Comparison of ENCODE assay signal across 1 cellular context in genomic region chr13:33642374-33643065, GRCh38.
TF ChIP-seq lines count a peak whose summit lies in the region.

No MANE protein-coding gene starts in this region.

TF ChIP-seq in HepG2, 621 proteins besides CTCF, POLR2A, EP300 and RAD21 (continued from another document and continues in another):
- TF ChIP-seq, protein P1, sequence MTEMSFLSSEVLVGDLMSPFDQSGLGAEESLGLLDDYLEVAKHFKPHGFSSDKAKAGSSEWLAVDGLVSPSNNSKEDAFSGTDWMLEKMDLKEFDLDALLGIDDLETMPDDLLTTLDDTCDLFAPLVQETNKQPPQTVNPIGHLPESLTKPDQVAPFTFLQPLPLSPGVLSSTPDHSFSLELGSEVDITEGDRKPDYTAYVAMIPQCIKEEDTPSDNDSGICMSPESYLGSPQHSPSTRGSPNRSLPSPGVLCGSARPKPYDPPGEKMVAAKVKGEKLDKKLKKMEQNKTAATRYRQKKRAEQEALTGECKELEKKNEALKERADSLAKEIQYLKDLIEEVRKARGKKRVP (CRISPR knock-in tag; IDR thresholded peaks at IDR 0.05), result peak in 1 of 2 experiments; percentile 90; a peak in 2 of 4 replicates
- TF ChIP-seq REL (CRISPR knock-in tag; conservative IDR thresholded peaks at IDR 0.05) (no peak), ZNF547 (CRISPR knock-in tag; IDR thresholded peaks at IDR 0.05) (peak; percentile 29; the same call in 1 of the 2 replicates), POLR2AphosphoS5 (IDR thresholded peaks at IDR 0.05; ENCODE audit: low read depth, low read length) (peak; percentile 51), ZNF710 (CRISPR knock-in tag; IDR thresholded peaks at IDR 0.05; ENCODE audit: borderline replicate concordance) (peak; percentile 95), TAF1 (CRISPR knock-in tag; IDR thresholded peaks at IDR 0.05) (no peak), SNRNP70 (IDR thresholded peaks at IDR 0.05; ENCODE audit: low read depth, low read length) (no peak), ZNF431 (CRISPR knock-in tag; IDR thresholded peaks at IDR 0.05; ENCODE audit: borderline replicate concordance, low read depth) (peak; percentile 79; the same call in 1 of the 2 replicates), MNT (IDR thresholded peaks at IDR 0.05) (peak; percentile 26; the same call in 1 of the 2 replicates), ZNF331 (CRISPR knock-in tag; IDR thresholded peaks at IDR 0.05) (peak; percentile 75; the same call in 1 of the 2 replicates), NR2C2 (CRISPR knock-in tag; IDR thresholded peaks at IDR 0.05; ENCODE audit: borderline replicate concordance) (peak; percentile 86), KDM6A (CRISPR knock-in tag; IDR thresholded peaks at IDR 0.05; ENCODE audit: low read depth) (peak; percentile 90), WIZ (CRISPR knock-in tag; IDR thresholded peaks at IDR 0.05) (no peak; the same call in 1 of the 2 replicates), NFE2L1 (CRISPR knock-in tag; IDR thresholded peaks at IDR 0.05; ENCODE audit: borderline replicate concordance) (no peak), ZBTB1 (CRISPR knock-in tag; IDR thresholded peaks at IDR 0.05; ENCODE audit: borderline replicate concordance) (no peak), ZNF350 (CRISPR knock-in tag; IDR thresholded peaks at IDR 0.05; ENCODE audit: borderline replicate concordance, low read depth) (no peak; the same call in 1 of the 2 replicates), ZNF451 (CRISPR knock-in tag; IDR thresholded peaks at IDR 0.05) (no peak), RBM22 (optimal IDR thresholded peaks at IDR 0.05; ENCODE audit: low read length) (peak; percentile 47), RARG (CRISPR knock-in tag; IDR thresholded peaks at IDR 0.05; ENCODE audit: low read depth) (no peak), NFE2L2 (IDR thresholded peaks at IDR 0.05; ENCODE audit: low read length) (no peak), ISL2 (CRISPR knock-in tag; IDR thresholded peaks at IDR 0.05) (peak; percentile 92), GPN1 (CRISPR knock-in tag; IDR thresholded peaks at IDR 0.05; ENCODE audit: borderline replicate concordance) (no peak), ZNF713 (CRISPR knock-in tag; IDR thresholded peaks at IDR 0.05) (no peak), TSC22D2 (CRISPR knock-in tag; IDR thresholded peaks at IDR 0.05; ENCODE audit: borderline replicate concordance) (no peak), ZMYM2 (CRISPR knock-in tag; IDR thresholded peaks at IDR 0.05) (peak; percentile 69), ZNF660 (CRISPR knock-in tag; IDR thresholded peaks at IDR 0.05; ENCODE audit: borderline replicate concordance, low read depth) (no peak), GTF3A (CRISPR knock-in tag; conservative IDR thresholded peaks at IDR 0.05) (no peak), ZNF841 (CRISPR knock-in tag; IDR thresholded peaks at IDR 0.05; ENCODE audit: borderline replicate concordance) (no peak), CREM (IDR thresholded peaks at IDR 0.05) (peak; percentile 94), CREM (CRISPR knock-in tag; IDR thresholded peaks at IDR 0.05) (no peak), ARID2 (CRISPR knock-in tag; IDR thresholded peaks at IDR 0.05; ENCODE audit: borderline replicate concordance) (peak; percentile 91; the same call in 1 of the 2 replicates), ZNF260 (CRISPR knock-in tag; IDR thresholded peaks at IDR 0.05; ENCODE audit: borderline replicate concordance, low read depth) (no peak), CBX1 (IDR thresholded peaks at IDR 0.05; ENCODE audit: low read depth) (no peak), ELF3 (CRISPR knock-in tag; IDR thresholded peaks at IDR 0.05) (peak; percentile 94), NFKB2 (CRISPR knock-in tag; IDR thresholded peaks at IDR 0.05; ENCODE audit: borderline replicate concordance) (no peak), HNRNPLL (IDR thresholded peaks at IDR 0.05; ENCODE audit: low read depth, low read length, poor library complexity, severe bottlenecking) (no peak), ZBTB38 (CRISPR knock-in tag; IDR thresholded peaks at IDR 0.05) (peak; percentile 13; the same call in 1 of the 2 replicates), ZNF572 (CRISPR knock-in tag; IDR thresholded peaks at IDR 0.05) (no peak), TRIM22 (IDR thresholded peaks at IDR 0.05) (no peak), SAP130 (CRISPR knock-in tag; IDR thresholded peaks at IDR 0.05; ENCODE audit: low read depth) (peak; percentile 81), AKAP8 (CRISPR knock-in tag; IDR thresholded peaks at IDR 0.05) (peak; percentile 74), YEATS2 (CRISPR knock-in tag; IDR thresholded peaks at IDR 0.05; ENCODE audit: borderline replicate concordance) (no peak), DBP (CRISPR knock-in tag; IDR thresholded peaks at IDR 0.05; ENCODE audit: not compliant biosample characterization) (no peak), FOXA1 (IDR thresholded peaks at IDR 0.05) (peak; percentile 85), FOXA1 (CRISPR knock-in tag; IDR thresholded peaks at IDR 0.05) (peak; percentile 90), ELF1 (CRISPR knock-in tag; IDR thresholded peaks at IDR 0.05) (no peak), CREB1 (IDR thresholded peaks at IDR 0.05) (no peak), CREB1 (CRISPR knock-in tag; IDR thresholded peaks at IDR 0.05) (peak; percentile 59; the same call in 1 of the 2 replicates), RELA (CRISPR knock-in tag; IDR thresholded peaks at IDR 0.05) (no peak), IKZF4 (CRISPR knock-in tag; IDR thresholded peaks at IDR 0.05; ENCODE audit: borderline replicate concordance, low read depth, not compliant biosample characterization) (no peak)
- TF ChIP-seq, protein P2, sequence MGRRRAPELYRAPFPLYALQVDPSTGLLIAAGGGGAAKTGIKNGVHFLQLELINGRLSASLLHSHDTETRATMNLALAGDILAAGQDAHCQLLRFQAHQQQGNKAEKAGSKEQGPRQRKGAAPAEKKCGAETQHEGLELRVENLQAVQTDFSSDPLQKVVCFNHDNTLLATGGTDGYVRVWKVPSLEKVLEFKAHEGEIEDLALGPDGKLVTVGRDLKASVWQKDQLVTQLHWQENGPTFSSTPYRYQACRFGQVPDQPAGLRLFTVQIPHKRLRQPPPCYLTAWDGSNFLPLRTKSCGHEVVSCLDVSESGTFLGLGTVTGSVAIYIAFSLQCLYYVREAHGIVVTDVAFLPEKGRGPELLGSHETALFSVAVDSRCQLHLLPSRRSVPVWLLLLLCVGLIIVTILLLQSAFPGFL (CRISPR knock-in tag; IDR thresholded peaks at IDR 0.05), result no peak
- TF ChIP-seq, protein P3, sequence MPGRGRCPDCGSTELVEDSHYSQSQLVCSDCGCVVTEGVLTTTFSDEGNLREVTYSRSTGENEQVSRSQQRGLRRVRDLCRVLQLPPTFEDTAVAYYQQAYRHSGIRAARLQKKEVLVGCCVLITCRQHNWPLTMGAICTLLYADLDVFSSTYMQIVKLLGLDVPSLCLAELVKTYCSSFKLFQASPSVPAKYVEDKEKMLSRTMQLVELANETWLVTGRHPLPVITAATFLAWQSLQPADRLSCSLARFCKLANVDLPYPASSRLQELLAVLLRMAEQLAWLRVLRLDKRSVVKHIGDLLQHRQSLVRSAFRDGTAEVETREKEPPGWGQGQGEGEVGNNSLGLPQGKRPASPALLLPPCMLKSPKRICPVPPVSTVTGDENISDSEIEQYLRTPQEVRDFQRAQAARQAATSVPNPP (CRISPR knock-in tag; IDR thresholded peaks at IDR 0.05), result no peak
- TF ChIP-seq, protein P4, sequence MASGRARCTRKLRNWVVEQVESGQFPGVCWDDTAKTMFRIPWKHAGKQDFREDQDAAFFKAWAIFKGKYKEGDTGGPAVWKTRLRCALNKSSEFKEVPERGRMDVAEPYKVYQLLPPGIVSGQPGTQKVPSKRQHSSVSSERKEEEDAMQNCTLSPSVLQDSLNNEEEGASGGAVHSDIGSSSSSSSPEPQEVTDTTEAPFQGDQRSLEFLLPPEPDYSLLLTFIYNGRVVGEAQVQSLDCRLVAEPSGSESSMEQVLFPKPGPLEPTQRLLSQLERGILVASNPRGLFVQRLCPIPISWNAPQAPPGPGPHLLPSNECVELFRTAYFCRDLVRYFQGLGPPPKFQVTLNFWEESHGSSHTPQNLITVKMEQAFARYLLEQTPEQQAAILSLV (CRISPR knock-in tag; IDR thresholded peaks at IDR 0.05; ENCODE audit: borderline replicate concordance), result 0 out of 2 replicates have a peak, but pooled peaks have one; percentile 74
- TF ChIP-seq, protein P5, sequence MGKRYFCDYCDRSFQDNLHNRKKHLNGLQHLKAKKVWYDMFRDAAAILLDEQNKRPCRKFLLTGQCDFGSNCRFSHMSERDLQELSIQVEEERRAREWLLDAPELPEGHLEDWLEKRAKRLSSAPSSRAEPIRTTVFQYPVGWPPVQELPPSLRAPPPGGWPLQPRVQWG (CRISPR knock-in tag; IDR thresholded peaks at IDR 0.05; ENCODE audit: borderline replicate concordance, low read depth), result no peak
- TF ChIP-seq, protein P6, sequence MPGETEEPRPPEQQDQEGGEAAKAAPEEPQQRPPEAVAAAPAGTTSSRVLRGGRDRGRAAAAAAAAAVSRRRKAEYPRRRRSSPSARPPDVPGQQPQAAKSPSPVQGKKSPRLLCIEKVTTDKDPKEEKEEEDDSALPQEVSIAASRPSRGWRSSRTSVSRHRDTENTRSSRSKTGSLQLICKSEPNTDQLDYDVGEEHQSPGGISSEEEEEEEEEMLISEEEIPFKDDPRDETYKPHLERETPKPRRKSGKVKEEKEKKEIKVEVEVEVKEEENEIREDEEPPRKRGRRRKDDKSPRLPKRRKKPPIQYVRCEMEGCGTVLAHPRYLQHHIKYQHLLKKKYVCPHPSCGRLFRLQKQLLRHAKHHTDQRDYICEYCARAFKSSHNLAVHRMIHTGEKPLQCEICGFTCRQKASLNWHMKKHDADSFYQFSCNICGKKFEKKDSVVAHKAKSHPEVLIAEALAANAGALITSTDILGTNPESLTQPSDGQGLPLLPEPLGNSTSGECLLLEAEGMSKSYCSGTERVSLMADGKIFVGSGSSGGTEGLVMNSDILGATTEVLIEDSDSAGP (CRISPR knock-in tag; IDR thresholded peaks at IDR 0.05; ENCODE audit: borderline replicate concordance), result no peak
- TF ChIP-seq, protein P7, sequence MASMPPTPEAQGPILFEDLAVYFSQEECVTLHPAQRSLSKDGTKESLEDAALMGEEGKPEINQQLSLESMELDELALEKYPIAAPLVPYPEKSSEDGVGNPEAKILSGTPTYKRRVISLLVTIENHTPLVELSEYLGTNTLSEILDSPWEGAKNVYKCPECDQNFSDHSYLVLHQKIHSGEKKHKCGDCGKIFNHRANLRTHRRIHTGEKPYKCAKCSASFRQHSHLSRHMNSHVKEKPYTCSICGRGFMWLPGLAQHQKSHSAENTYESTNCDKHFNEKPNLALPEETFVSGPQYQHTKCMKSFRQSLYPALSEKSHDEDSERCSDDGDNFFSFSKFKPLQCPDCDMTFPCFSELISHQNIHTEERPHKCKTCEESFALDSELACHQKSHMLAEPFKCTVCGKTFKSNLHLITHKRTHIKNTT (CRISPR knock-in tag; IDR thresholded peaks at IDR 0.05), result no peak
